Comparison of ENCODE assay signal across 14 cellular contexts in the genomic region with DNA sequence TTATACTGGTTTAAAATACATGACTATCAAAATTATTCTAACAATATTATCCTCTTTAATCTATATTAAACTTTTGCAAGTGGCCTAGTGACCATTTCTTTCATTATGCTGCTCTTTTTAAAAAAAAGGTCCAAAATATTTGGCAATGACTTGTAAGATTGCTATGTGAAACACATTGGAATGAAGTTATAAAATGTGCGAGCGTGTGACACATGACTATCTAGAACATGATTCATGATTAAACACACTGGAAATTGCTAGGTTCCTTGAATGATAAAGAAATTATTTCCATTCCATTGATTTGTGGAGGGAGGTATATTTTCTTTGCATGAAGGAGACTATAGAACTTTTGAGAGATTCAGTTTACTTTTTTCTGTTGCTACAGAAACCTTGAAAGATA.
DNase-seq lines count a peak whose midpoint lies in the region; ATAC-seq and TF ChIP-seq lines count a peak whose summit lies in the region.
"Had no signal": no experiment of that assay in that cellular context is flagged by ENCODE, and none has a peak within 500 bp of the region (broad histone marks: within the 10 kb centered on the region; RNA-seq: fewer than 3 reads in every experiment).

No MANE protein-coding gene starts in this region.

- H3K27me3 ChIP-seq in PC-3 (ENCODE audit: low read length) (no peaks in the 10 kb centered on the region), brain microvascular endothelial cell (replicated peaks) (no peaks in the 10 kb centered on the region), upper lobe of right lung (no peaks in the 10 kb centered on the region), tibial artery (no peaks in the 10 kb centered on the region)
- H3K27me3 ChIP-seq: adrenal gland; BLaER1 treated with 17β-estradiol and CSF1 and Interleukin-3, amounts not matched to agents 10 nM and 100 nM had no signal

- ATAC-seq in PC-3 (no peak), upper lobe of right lung (no peak)

- H3K27ac ChIP-seq in PC-3 (ENCODE audit: low read length) (no peak overlapping the region), brain microvascular endothelial cell (peak overlapping the region; percentile 92), upper lobe of right lung (no peak overlapping the region), tibial artery (no peak overlapping the region)
- H3K27ac ChIP-seq: adrenal gland; BLaER1 treated with 17β-estradiol and CSF1 and Interleukin-3, amounts not matched to agents 10 nM and 100 nM; SK-N-MC had no signal

- H3K36me3 ChIP-seq in PC-3 (ENCODE audit: low read depth, low read length) (no peaks in the 10 kb centered on the region), brain microvascular endothelial cell (replicated peaks) (no peaks in the 10 kb centered on the region), upper lobe of right lung (no peaks in the 10 kb centered on the region), tibial artery (no peaks in the 10 kb centered on the region)
- H3K36me3 ChIP-seq: adrenal gland; BLaER1 treated with 17β-estradiol and CSF1 and Interleukin-3, amounts not matched to agents 10 nM and 100 nM had no signal

- H3K9me3 ChIP-seq in PC-3 (ENCODE audit: low read length) (no peaks in the 10 kb centered on the region), upper lobe of right lung (no peaks in the 10 kb centered on the region), tibial artery (no peaks in the 10 kb centered on the region)
- H3K9me3 ChIP-seq: adrenal gland had no signal

- CTCF ChIA-PET in PC-3 (lab: Charles Lee), result no interaction called here

- intact Hi-C loops in PC-3 (cut with micrococcal nuclease), result no loop called here
- intact Hi-C loops in upper lobe of right lung (cut with DNase I), result no loop called here
- intact Hi-C loops in tibial artery (cut with DNase I; ENCODE audit: low total_unique reads), result no loop called here

- H3F3A ChIP-seq in PC-3 (ENCODE audit: low read length, unreplicated experiment), result no peaks in the 10 kb centered on the region

- H3K4me3 ChIP-seq in AG10803 (ENCODE audit: low read length) (no peak overlapping the region), PC-3 (ENCODE audit: low read length) (no peak overlapping the region), brain microvascular endothelial cell (ENCODE audit: low read depth, low read length) (no peak overlapping the region), upper lobe of right lung (no peak overlapping the region), tibial artery (no peak overlapping the region)
- H3K4me3 ChIP-seq: adrenal gland; BLaER1 treated with 17β-estradiol and CSF1 and Interleukin-3, amounts not matched to agents 10 nM and 100 nM; SK-N-MC had no signal

- H3K9ac ChIP-seq in PC-3 (ENCODE audit: low read length), result no peak overlapping the region
- H3K9ac ChIP-seq: BLaER1 treated with 17β-estradiol and CSF1 and Interleukin-3, amounts not matched to agents 10 nM and 100 nM had no signal

- no peaks in the 10 kb centered on the region for H3K4me1 ChIP-seq in PC-3 (ENCODE audit: insufficient read depth, low read length)
- H3K4me1 ChIP-seq in upper lobe of right lung, result no peaks in the 10 kb centered on the region
- H3K4me1 ChIP-seq in tibial artery, result peaks cover 0 to 14% (median 0%) of the 10 kb centered on the region in 4 donors
- H3K4me1 ChIP-seq: adrenal gland had no signal

- no peak overlapping the region for H2AFZ ChIP-seq in PC-3 (ENCODE audit: low read length)

- peak; percentile 46 for DNase-seq in AG10803 (ENCODE audit: low read depth)
- DNase-seq in PC-3, result peak; percentile 40
- peak; percentile 76 for DNase-seq in brain microvascular endothelial cell
- DNase-seq in iris pigment epithelial cell (ENCODE audit: low read depth), result peak; percentile 83
- DNase-seq in NCI-H446 (lab: John Stamatoyannopoulos, UW), result no peak
- DNase-seq in activated CD4-positive, alpha-beta T cell treated with anti-CD3 and anti-CD28 coated beads, Interleukin-2, amount 50 U/mL, for 48 hours, result no peak
- no peak for DNase-seq in upper lobe of right lung
- DNase-seq in tibial artery, result no peak
- DNase-seq: activated CD8-positive, alpha-beta memory T cell treated with anti-CD3 and anti-CD28 coated beads, Interleukin-2, amount 50 U/mL, for 4 hours; adrenal gland; GOT3; NCI-H2029 treated with DMSO at 0.1 percent for 48 hours had no signal

- H3K4me2 ChIP-seq in PC-3 (ENCODE audit: low read length), result no peak overlapping the region
- H3K4me2 ChIP-seq: BLaER1 treated with 17β-estradiol and CSF1 and Interleukin-3, amounts not matched to agents 10 nM and 100 nM had no signal

- no TSS peak for BruUV-seq in PC-3 (replicated peaks; lab: Mats Ljungman, UMichigan)

- in situ Hi-C loops in brain microvascular endothelial cell (cut with HindIII; ENCODE audit: low pct_ligation_motif_present, low sequenced_read_pairs), result no loop called here

- H3K79me2 ChIP-seq in PC-3 (ENCODE audit: low read length), result no peaks in the 10 kb centered on the region

- H4K20me1 ChIP-seq in PC-3 (ENCODE audit: low read length), result no peaks in the 10 kb centered on the region
- H4K20me1 ChIP-seq: BLaER1 treated with 17β-estradiol and CSF1 and Interleukin-3, amounts not matched to agents 10 nM and 100 nM had no signal

- TF ChIP-seq CTCF in AG10803 (conservative IDR thresholded peaks at IDR 0.05; ENCODE audit: low read length), result no peak
- no peak for TF ChIP-seq CTCF in PC-3 (conservative IDR thresholded peaks at IDR 0.05; ENCODE audit: low read depth, low read length)
- no peak for TF ChIP-seq CTCF in brain microvascular endothelial cell (IDR thresholded peaks at IDR 0.05; ENCODE audit: low read depth, low read length, missing control alignments)
- no peak for TF ChIP-seq CTCF in upper lobe of right lung (IDR thresholded peaks at IDR 0.05)
- no peak for TF ChIP-seq CTCF in tibial artery (IDR thresholded peaks at IDR 0.05)

- POLR2A ChIA-PET in PC-3 (lab: Charles Lee; ENCODE audit: unreplicated experiment), result no interaction called here

- no peaks in the 10 kb centered on the region for H3K9me2 ChIP-seq in PC-3 (replicated peaks; ENCODE audit: low read length)

Comparison
In these comparisons a context has a peak if more than half of its experiments do, and no peak if none do; other contexts are left out.
1. DNase-seq: peak in AG10803 (single experiment), PC-3 (single experiment), brain microvascular endothelial cell (single experiment) and iris pigment epithelial cell (single experiment); none in NCI-H446 (0 of 2), activated CD4-positive, alpha-beta T cell treated with anti-CD3 and anti-CD28 coated beads, Interleukin-2, amount 50 U/mL, for 48 hours (0 of 2), upper lobe of right lung (single experiment) and tibial artery (0 of 2).